Comparison of ENCODE assay signal across 1 cellular context in the genomic region with DNA sequence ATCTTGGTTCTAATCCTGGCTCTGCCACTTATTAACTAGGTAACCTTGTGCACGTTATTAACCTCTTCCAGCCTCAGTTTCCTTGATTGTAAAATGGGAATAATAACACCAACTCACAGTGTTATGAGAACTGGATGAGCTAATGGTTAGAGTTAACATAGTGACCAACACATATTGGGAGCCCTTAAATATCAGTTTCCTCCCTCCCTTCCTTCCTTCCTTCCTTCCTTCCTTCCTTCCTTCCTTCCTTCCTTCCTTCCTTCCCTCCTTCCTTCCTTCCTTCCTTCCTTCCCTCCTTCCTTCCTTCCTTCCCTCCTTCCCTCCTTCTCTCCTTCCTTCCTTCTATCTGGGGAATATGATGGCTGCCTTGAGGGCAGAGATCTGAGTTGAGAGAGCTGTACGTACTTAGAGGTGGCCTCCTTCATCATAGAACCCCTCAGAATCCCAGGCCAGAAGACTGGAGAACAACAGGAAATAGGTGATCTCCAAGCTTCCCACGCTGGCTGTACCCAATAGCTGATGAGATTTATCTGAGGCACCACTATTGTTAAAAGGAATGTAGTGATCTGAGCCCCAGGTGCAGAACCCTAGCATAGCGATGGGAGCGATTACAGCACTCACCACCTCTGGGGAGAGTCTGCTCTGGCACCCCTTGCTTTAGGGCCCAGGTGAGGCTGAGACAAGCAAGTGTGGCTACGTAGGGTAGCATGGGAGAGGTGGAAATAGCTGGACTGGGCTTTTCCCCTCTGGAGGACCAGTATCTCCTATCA.
TF ChIP-seq lines count a peak whose summit lies in the region.

No MANE protein-coding gene starts in this region.

TF ChIP-seq in GM12878, 131 proteins besides CTCF, POLR2A, EP300 and RAD21:
- TF ChIP-seq MLLT1 (IDR thresholded peaks at IDR 0.05): 0 out of 2 replicates have a peak, but pooled peaks have one; percentile 36
- TF ChIP-seq POU2F2 (IDR thresholded peaks at IDR 0.05; ENCODE audit: borderline replicate concordance, low read depth, low read length): no peak
- TF ChIP-seq ATF7 (IDR thresholded peaks at IDR 0.05; ENCODE audit: low read depth): 0 out of 2 replicates have a peak, but pooled peaks have one; percentile 12
- no peak for TF ChIP-seq SIN3A (IDR thresholded peaks at IDR 0.05; ENCODE audit: low read depth, low read length)
- peak in 1 of 2 experiments; percentile 94; a peak in 2 of 4 replicates for TF ChIP-seq ETV6 (conservative IDR thresholded peaks at IDR 0.05 in 1 of 2, IDR thresholded peaks at IDR 0.05 in 1 of 2; ENCODE audit: borderline replicate concordance in 1 of 2, low read depth in 1 of 2)
TF ChIP-seq in GM12878: peak in this region for 3.
